ENCODE assay signal across 9 cellular contexts in genomic region chr9:86854898-86855523, GRCh38.
DNase-seq lines count a peak whose midpoint lies in the region; ATAC-seq and TF ChIP-seq lines count a peak whose summit lies in the region.
"Had no signal": no experiment of that assay in that cellular context is flagged by ENCODE, and none has a peak within 500 bp of the region (broad histone marks: within the 10 kb centered on the region; RNA-seq: fewer than 3 reads in every experiment).

No MANE protein-coding gene starts in this region.

- TF ChIP-seq POLR2A in transverse colon (IDR thresholded peaks at IDR 0.05), result no peak

- no peak for ATAC-seq in GM21367 (IDR thresholded peaks at IDR 0.05; ENCODE audit: unreplicated experiment)

- intact Hi-C loops in transverse colon (cut with DNase I; ENCODE audit: low total_unique reads), result no loop called here

- in situ Hi-C loops in transverse colon (cut with MboI; ENCODE audit: low pct_ligation_motif_present in 1 of 4, low pct_unique_long_range_greater_than_20kb in 1 of 4, low sequenced_read_pairs in 3 of 4), result no loop called here

- no peak for TF ChIP-seq EP300 in transverse colon (IDR thresholded peaks at IDR 0.05; ENCODE audit: low read depth)

- DNase-seq in NCI-H1694 treated with DMSO at 0.1 percent for 48 hours (lab: John Stamatoyannopoulos, UW), result peak; percentile 13
- DNase-seq in NCI-H1694 (lab: John Stamatoyannopoulos, UW), result no peak
- peak; percentile 41 for DNase-seq in SK-N-DZ (ENCODE audit: low spot score)
- peak; percentile 89 for DNase-seq in iPS DF 19.7 (ENCODE audit: low read depth, low spot score)
- peak; percentile 96 for DNase-seq in stromal cell of bone marrow (ENCODE audit: low read depth)
- DNase-seq in activated CD4-positive, alpha-beta T cell treated with anti-CD3 and anti-CD28 coated beads for 4 hours, result no peak
- DNase-seq in transverse colon, result no peak
- DNase-seq: activated CD4-positive, alpha-beta T cell treated with anti-CD3 and anti-CD28 coated beads, Interleukin-2, amount 10 ng/mL, durations not matched to agents 24 days and 14 days had no signal

- WGBS in transverse colon (ENCODE audit: low coverage in 1 of 2), 2 donors, result 11 to 40% methylated on average over 4 to 5 of the region's 5 CpGs

- H3K4me3 ChIP-seq in transverse colon, result no peak overlapping the region

- no peaks in the 10 kb centered on the region for H3K4me1 ChIP-seq in transverse colon

- no peaks in the 10 kb centered on the region for H3K36me3 ChIP-seq in transverse colon

- no peaks in the 10 kb centered on the region for H3K27me3 ChIP-seq in transverse colon

- no peak for TF ChIP-seq CTCF in transverse colon (IDR thresholded peaks at IDR 0.05)

- no peaks in the 10 kb centered on the region for H3K9me3 ChIP-seq in transverse colon

- H3K27ac ChIP-seq in transverse colon, result no peak overlapping the region

Comparison
In these comparisons a context has a peak if more than half of its experiments do, and no peak if none do; other contexts are left out.
1. DNase-seq: peak in NCI-H1694 treated with DMSO at 0.1 percent for 48 hours (single experiment), SK-N-DZ (single experiment), iPS DF 19.7 (single experiment) and stromal cell of bone marrow (single experiment); none in NCI-H1694 (single experiment), activated CD4-positive, alpha-beta T cell treated with anti-CD3 and anti-CD28 coated beads for 4 hours (0 of 2) and transverse colon (single experiment).